ENCODE assay signal across 10 cellular contexts in the genomic region with DNA sequence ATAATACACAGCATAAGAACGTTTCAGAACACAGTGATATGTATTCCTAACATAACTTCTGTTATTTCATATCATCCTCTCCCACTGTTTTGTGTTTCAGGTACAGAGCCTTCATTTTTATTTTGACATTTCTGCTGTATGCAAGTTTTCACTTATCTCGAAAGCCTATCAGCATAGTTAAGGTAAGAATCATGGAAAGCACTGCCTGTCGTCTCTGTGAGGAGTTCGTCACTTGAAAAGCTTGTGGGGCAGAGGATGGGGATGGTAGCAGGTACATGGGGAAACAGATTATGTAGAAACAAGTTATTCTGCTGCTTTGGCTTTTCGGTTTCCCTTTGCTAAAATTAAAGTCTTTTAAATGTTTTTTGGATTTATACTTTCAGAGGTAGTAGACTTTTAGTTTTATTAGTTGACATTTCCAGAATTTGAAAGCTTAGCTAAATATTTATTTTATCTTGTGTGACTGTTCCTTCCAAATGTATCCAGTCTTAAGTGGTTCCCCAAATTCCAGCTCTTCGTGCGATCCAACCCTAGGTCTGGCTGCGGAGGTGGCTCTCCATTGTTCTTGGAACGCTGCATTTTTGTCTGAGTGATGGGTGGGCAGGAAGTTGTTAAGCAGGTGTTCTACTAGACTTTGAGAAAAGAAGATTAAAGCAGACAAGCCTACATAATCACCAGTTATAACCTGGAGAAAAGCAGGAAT. TPM values are rescaled to one million over a fixed set of nuclear protein-coding genes. Genes with fewer than 3 reads are reported as not detected.
DNase-seq lines count a peak whose midpoint lies in the region; ATAC-seq lines count a peak whose summit lies in the region.
"Had no signal": no experiment of that assay in that cellular context is flagged by ENCODE, and none has a peak within 500 bp of the region (broad histone marks: within the 10 kb centered on the region; RNA-seq: fewer than 3 reads in every experiment).

No MANE protein-coding gene starts in this region.

- peak overlapping the region; percentile 27 for H3K27ac Mint-ChIP-seq in stimulated activated naive CD8-positive, alpha-beta T cell treated with anti-CD3 and anti-CD28 coated beads, Interleukin-15, Interleukin-2, amounts not matched to agents 100 ng/mL and 50 ng/mL, for 24 hours
- H3K27ac Mint-ChIP-seq in stimulated activated naive CD8-positive, alpha-beta T cell treated with anti-CD3 and anti-CD28 coated beads, Interleukin-15, amount 100 ng/mL, for 72 hours = no peak overlapping the region
- H3K27ac Mint-ChIP-seq in activated naive CD8-positive, alpha-beta T cell treated with anti-CD3 and anti-CD28 coated beads, Interleukin-2, amount 10 ng/mL, durations not matched to agents 7 days and 5 days = peak overlapping the region; percentile 56

- no peaks in the 10 kb centered on the region for H3K9me3 Mint-ChIP-seq in stimulated activated naive CD8-positive, alpha-beta T cell treated with anti-CD3 and anti-CD28 coated beads, Interleukin-15, Interleukin-2, amounts not matched to agents 100 ng/mL and 50 ng/mL, for 24 hours
- no peaks in the 10 kb centered on the region for H3K9me3 Mint-ChIP-seq in stimulated activated naive CD8-positive, alpha-beta T cell treated with anti-CD3 and anti-CD28 coated beads, Interleukin-15, amount 100 ng/mL, for 72 hours
- no peaks in the 10 kb centered on the region for H3K9me3 Mint-ChIP-seq in activated naive CD8-positive, alpha-beta T cell treated with anti-CD3 and anti-CD28 coated beads, Interleukin-2, amount 10 ng/mL, durations not matched to agents 7 days and 5 days

- H3K27ac ChIP-seq in muscle layer of colon (ENCODE audit: low read depth, low read length) = peak overlapping the region; percentile 17

- no peaks in the 10 kb centered on the region for H3K9me3 ChIP-seq in muscle layer of colon (ENCODE audit: low read length)

- peaks cover 65% of the 10 kb centered on the region for H3K4me1 Mint-ChIP-seq in stimulated activated naive CD8-positive, alpha-beta T cell treated with anti-CD3 and anti-CD28 coated beads, Interleukin-15, Interleukin-2, amounts not matched to agents 100 ng/mL and 50 ng/mL, for 24 hours (ENCODE audit: low read depth)
- peaks cover 65% of the 10 kb centered on the region for H3K4me1 Mint-ChIP-seq in stimulated activated naive CD8-positive, alpha-beta T cell treated with anti-CD3 and anti-CD28 coated beads, Interleukin-15, amount 100 ng/mL, for 72 hours
- H3K4me1 Mint-ChIP-seq in activated naive CD8-positive, alpha-beta T cell treated with anti-CD3 and anti-CD28 coated beads, Interleukin-2, amount 10 ng/mL, durations not matched to agents 7 days and 5 days = peaks cover 39% of the 10 kb centered on the region

- H3K4me3 ChIP-seq in muscle layer of colon (ENCODE audit: low read depth in 1 of 2, low read length in 2 of 2) = peak overlapping the region in 1 of 2 donors; percentile 52

- H3K27me3 Mint-ChIP-seq in stimulated activated naive CD8-positive, alpha-beta T cell treated with anti-CD3 and anti-CD28 coated beads, Interleukin-15, Interleukin-2, amounts not matched to agents 100 ng/mL and 50 ng/mL, for 24 hours = no peaks in the 10 kb centered on the region
- H3K27me3 Mint-ChIP-seq in stimulated activated naive CD8-positive, alpha-beta T cell treated with anti-CD3 and anti-CD28 coated beads, Interleukin-15, amount 100 ng/mL, for 72 hours = no peaks in the 10 kb centered on the region
- no peaks in the 10 kb centered on the region for H3K27me3 Mint-ChIP-seq in activated naive CD8-positive, alpha-beta T cell treated with anti-CD3 and anti-CD28 coated beads, Interleukin-2, amount 10 ng/mL, durations not matched to agents 7 days and 5 days

- H3K36me3 ChIP-seq in muscle layer of colon (ENCODE audit: insufficient read depth, low read length) = no peaks in the 10 kb centered on the region

- H3K9ac ChIP-seq in muscle layer of colon (ENCODE audit: low read length) = no peak overlapping the region

- peaks cover 33% of the 10 kb centered on the region for H3K4me1 ChIP-seq in muscle layer of colon (ENCODE audit: insufficient read depth, low read length)

- peaks cover 45% of the 10 kb centered on the region for H3K36me3 Mint-ChIP-seq in stimulated activated naive CD8-positive, alpha-beta T cell treated with anti-CD3 and anti-CD28 coated beads, Interleukin-15, Interleukin-2, amounts not matched to agents 100 ng/mL and 50 ng/mL, for 24 hours (ENCODE audit: low read depth)
- peaks cover 23% of the 10 kb centered on the region for H3K36me3 Mint-ChIP-seq in activated naive CD8-positive, alpha-beta T cell treated with anti-CD3 and anti-CD28 coated beads, Interleukin-2, amount 10 ng/mL, durations not matched to agents 7 days and 5 days

- peak overlapping the region; percentile 56 for H3K4me3 Mint-ChIP-seq in stimulated activated naive CD8-positive, alpha-beta T cell treated with anti-CD3 and anti-CD28 coated beads, Interleukin-15, Interleukin-2, amounts not matched to agents 100 ng/mL and 50 ng/mL, for 24 hours
- H3K4me3 Mint-ChIP-seq in stimulated activated naive CD8-positive, alpha-beta T cell treated with anti-CD3 and anti-CD28 coated beads, Interleukin-15, amount 100 ng/mL, for 72 hours = peak overlapping the region in 1 of 2 donors; percentile 28
- H3K4me3 Mint-ChIP-seq in activated naive CD8-positive, alpha-beta T cell treated with anti-CD3 and anti-CD28 coated beads, Interleukin-2, amount 10 ng/mL, durations not matched to agents 7 days and 5 days = no peak overlapping the region

- H3K27me3 ChIP-seq in muscle layer of colon (ENCODE audit: control insufficient read depth in 1 of 2, insufficient read depth in 2 of 2, low read length in 2 of 2) = no peaks in the 10 kb centered on the region
- H3K27me3 ChIP-seq: dorsolateral prefrontal cortex had no signal

- no peak for DNase-seq in stimulated activated naive CD8-positive, alpha-beta T cell treated with anti-CD3 and anti-CD28 coated beads, Interleukin-15, amount 100 ng/mL, for 72 hours
- DNase-seq in activated naive CD8-positive, alpha-beta T cell treated with anti-CD3 and anti-CD28 coated beads, Interleukin-2, amount 10 ng/mL, durations not matched to agents 7 days and 5 days = no peak
- no peak for DNase-seq in iPS-NIHi7 (ENCODE audit: extremely low spot score)
- no peak for DNase-seq in stimulated activated CD4-positive, alpha-beta T cell treated with anti-CD3 and anti-CD28 coated beads, Interleukin-4, amount 100 ng/mL, for 1 hour
- DNase-seq: NCI-H1694 treated with DMSO at 0.1 percent for 48 hours had no signal

- no peak for ATAC-seq in stimulated activated naive CD8-positive, alpha-beta T cell treated with anti-CD3 and anti-CD28 coated beads, Interleukin-15, amount 100 ng/mL, for 72 hours
- ATAC-seq in activated naive CD8-positive, alpha-beta T cell treated with anti-CD3 and anti-CD28 coated beads, Interleukin-2, amount 10 ng/mL, durations not matched to agents 7 days and 5 days (ENCODE audit: low read depth) = no peak
- ATAC-seq in GM18520 (IDR thresholded peaks at IDR 0.05; ENCODE audit: unreplicated experiment) = no peak
- no peak for ATAC-seq in HG02973 (IDR thresholded peaks at IDR 0.05; ENCODE audit: unreplicated experiment)

- POLR2A ChIA-PET in activated naive CD8-positive, alpha-beta T cell treated with anti-CD3 and anti-CD28 coated beads, Interleukin-2, amount 10 ng/mL, durations not matched to agents 7 days and 5 days (lab: Charles Lee) = interaction anchor here (2.0 kb wide), 1 partner anchor 12 kb away, joined by 9 read pairs; the partner anchor contains the start of gene SLC37A1

RNA-seq across cellular contexts. Expression of gene SLC37A1, which starts 12.2 kb away (rescaled TPM):
- 10 to 100 TPM; 24.7 to 25.4 TPM for total RNA-seq in activated naive CD8-positive, alpha-beta T cell treated with anti-CD3 and anti-CD28 coated beads, Interleukin-2, amount 10 ng/mL, durations not matched to agents 7 days and 5 days

RNA-seq across cellular contexts. Expression of gene RSPH1, which starts 29.8 kb away (rescaled TPM):
- total RNA-seq in activated naive CD8-positive, alpha-beta T cell treated with anti-CD3 and anti-CD28 coated beads, Interleukin-2, amount 10 ng/mL, durations not matched to agents 7 days and 5 days = not detected

Comparison
In these comparisons a context has a peak if more than half of its experiments do, and no peak if none do; other contexts are left out.
1. H3K27ac Mint-ChIP-seq: peak in stimulated activated naive CD8-positive, alpha-beta T cell treated with anti-CD3 and anti-CD28 coated beads, Interleukin-15, Interleukin-2, amounts not matched to agents 100 ng/mL and 50 ng/mL, for 24 hours (single experiment) and activated naive CD8-positive, alpha-beta T cell treated with anti-CD3 and anti-CD28 coated beads, Interleukin-2, amount 10 ng/mL, durations not matched to agents 7 days and 5 days (single experiment); none in stimulated activated naive CD8-positive, alpha-beta T cell treated with anti-CD3 and anti-CD28 coated beads, Interleukin-15, amount 100 ng/mL, for 72 hours (0 of 2).